ENCODE assay signal across 32 cellular contexts in the genomic region with DNA sequence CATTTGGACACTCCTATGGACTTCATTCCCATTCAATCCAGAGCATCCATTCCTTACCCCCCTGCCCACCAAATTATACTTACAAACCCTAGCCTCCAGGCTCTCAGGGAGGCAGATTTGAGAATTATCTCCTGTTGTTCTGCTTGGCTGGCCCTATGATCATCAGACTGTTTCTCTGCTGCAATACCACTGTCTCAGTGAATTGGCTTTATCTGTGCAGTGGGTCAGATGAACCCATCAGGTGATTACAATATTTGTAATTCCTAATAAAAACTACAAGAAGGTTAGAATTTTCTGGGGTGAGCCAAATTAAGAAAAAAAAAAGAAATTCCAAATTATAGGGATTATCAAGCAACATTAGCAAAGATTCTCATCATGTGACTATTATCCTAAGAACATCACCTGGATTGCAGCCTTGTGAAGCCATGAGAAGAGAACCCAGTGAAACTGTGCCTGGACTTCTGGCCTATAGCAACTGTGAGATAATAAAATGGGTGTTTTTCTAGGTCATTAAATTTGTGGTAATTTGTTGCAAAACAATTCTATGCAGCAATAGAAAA. TPM values are rescaled to one million over a fixed set of nuclear protein-coding genes. Genes with fewer than 3 reads are reported as not detected.
"Had no signal": no experiment of that assay in that cellular context is flagged by ENCODE, and none has a peak within 500 bp of the region (broad histone marks: within the 10 kb centered on the region; RNA-seq: fewer than 3 reads in every experiment).

No MANE protein-coding gene starts in this region.

- H3K9me3 ChIP-seq: ovary, thyroid gland, vagina had no signal

- H3K4me3 Mint-ChIP-seq: natural killer cell; nephron; neural progenitor cell; stimulated activated naive B cell treated with anti-CD40 and anti-IgM and Interleukin-4, amounts not matched to agents 10 μg/mL and 1 μg/mL and 100 μg/mL, for 72 hours; stimulated activated naive CD8-positive, alpha-beta T cell treated with anti-CD3 and anti-CD28 coated beads, Interleukin-15, Interleukin-2, amounts not matched to agents 100 ng/mL and 50 ng/mL, for 24 hours had no signal

- H3K4me2 ChIP-seq: neural progenitor cell, smooth muscle cell had no signal

- H3K27me3 Mint-ChIP-seq: progenitor cell of endocrine pancreas; stimulated activated naive B cell treated with anti-CD40 and anti-IgM and Interleukin-4, amounts not matched to agents 10 μg/mL and 1 μg/mL and 100 μg/mL, for 72 hours had no signal

- H3K79me2 ChIP-seq: parathyroid adenoma had no signal

- H2AFZ ChIP-seq: neural progenitor cell, parathyroid adenoma had no signal

- DNase-seq: natural killer cell; occipital lobe; ovary; posterior cingulate gyrus; psoas muscle; right cardiac atrium; spleen; stimulated activated CD4-positive, alpha-beta T cell treated with anti-CD3 and anti-CD28 coated beads, Interleukin-12 subunit alpha, Interleukin-12 subunit beta, amount 100 ng/mL, for 4 hours; stimulated activated CD4-positive, alpha-beta T cell treated with anti-CD3 and anti-CD28 coated beads, Interleukin-1b, Interleukin-23, amount 100 ng/mL, for 48 hours; stimulated activated CD4-positive, alpha-beta T cell treated with anti-CD3 and anti-CD28 coated beads, Interleukin-4, amount 100 ng/mL, for 1 hour; stimulated activated CD4-positive, alpha-beta T cell treated with anti-CD3 and anti-CD28 coated beads, Interleukin-4, amount 100 ng/mL, for 4 hours; stimulated activated CD8-positive, alpha-beta memory T cell treated with anti-CD3 and anti-CD28 coated beads, Interleukin-4, amount 100 ng/mL, for 48 hours; stimulated activated naive B cell treated with anti-CD40 and anti-IgM and Interleukin-4, amounts not matched to agents 10 μg/mL and 1 μg/mL and 100 μg/mL, for 72 hours; stimulated activated naive CD4-positive, alpha-beta T cell treated with Interleukin-2 at 50 U/mL for 16 hours; stomach; thyroid gland; trophoblast cell; upper lobe of left lung had no signal

- H3K36me3 ChIP-seq: neural progenitor cell, ovary, spleen, stomach, thoracic aorta, thyroid gland, tibial nerve, upper lobe of left lung, vagina had no signal

- H3K4me1 ChIP-seq: parathyroid adenoma, psoas muscle, spleen, stomach, tibial nerve, upper lobe of left lung, vagina had no signal

- H3K9ac ChIP-seq: neural progenitor cell, parathyroid adenoma had no signal

- H3K27me3 ChIP-seq: neural progenitor cell, ovary, spleen, stomach, thyroid gland, tibial nerve, upper lobe of left lung, vagina had no signal

- H3K27ac Mint-ChIP-seq: natural killer cell; nephron; neural progenitor cell; progenitor cell of endocrine pancreas; stimulated activated naive B cell treated with anti-CD40 and anti-IgM and Interleukin-4, amounts not matched to agents 10 μg/mL and 1 μg/mL and 100 μg/mL, for 72 hours; stimulated activated naive CD8-positive, alpha-beta T cell treated with anti-CD3 and anti-CD28 coated beads, Interleukin-15, Interleukin-2, amounts not matched to agents 100 ng/mL and 50 ng/mL, for 24 hours had no signal

- FAIRE-seq: urothelium cell line had no signal

- H3K4me3 ChIP-seq: neural progenitor cell, ovary, psoas muscle, skin epidermis, smooth muscle cell, spleen, stomach, thoracic aorta, thyroid gland, tibial nerve, upper lobe of left lung, vagina had no signal

- ATAC-seq: natural killer cell; psoas muscle; right cardiac atrium; sciatic nerve; stimulated activated naive B cell treated with anti-CD40 and anti-IgM and Interleukin-4, amounts not matched to agents 10 μg/mL and 1 μg/mL and 100 μg/mL, for 72 hours had no signal

- H3K4me1 Mint-ChIP-seq: natural killer cell, nephron had no signal

- H3K27ac ChIP-seq: neural progenitor cell, ovary, parathyroid adenoma, psoas muscle, skin epidermis, spleen, stomach, thoracic aorta, thyroid gland, tibial nerve, upper lobe of left lung, vagina had no signal

RNA-seq across cellular contexts. Expression of gene SLC25A52, which starts 17.8 kb away (rescaled TPM):
- total RNA-seq: occipital lobe, osteoblast, ovary, progenitor cell of endocrine pancreas, psoas muscle, sciatic nerve, smooth muscle cell, stomach, thoracic aorta, tibial nerve, upper lobe of left lung, vagina had no signal
- polyA plus RNA-seq: neural cell, ovary, smooth muscle cell, stomach had no signal
